ENCODE assay signal across 8 cellular contexts in the genomic region with DNA sequence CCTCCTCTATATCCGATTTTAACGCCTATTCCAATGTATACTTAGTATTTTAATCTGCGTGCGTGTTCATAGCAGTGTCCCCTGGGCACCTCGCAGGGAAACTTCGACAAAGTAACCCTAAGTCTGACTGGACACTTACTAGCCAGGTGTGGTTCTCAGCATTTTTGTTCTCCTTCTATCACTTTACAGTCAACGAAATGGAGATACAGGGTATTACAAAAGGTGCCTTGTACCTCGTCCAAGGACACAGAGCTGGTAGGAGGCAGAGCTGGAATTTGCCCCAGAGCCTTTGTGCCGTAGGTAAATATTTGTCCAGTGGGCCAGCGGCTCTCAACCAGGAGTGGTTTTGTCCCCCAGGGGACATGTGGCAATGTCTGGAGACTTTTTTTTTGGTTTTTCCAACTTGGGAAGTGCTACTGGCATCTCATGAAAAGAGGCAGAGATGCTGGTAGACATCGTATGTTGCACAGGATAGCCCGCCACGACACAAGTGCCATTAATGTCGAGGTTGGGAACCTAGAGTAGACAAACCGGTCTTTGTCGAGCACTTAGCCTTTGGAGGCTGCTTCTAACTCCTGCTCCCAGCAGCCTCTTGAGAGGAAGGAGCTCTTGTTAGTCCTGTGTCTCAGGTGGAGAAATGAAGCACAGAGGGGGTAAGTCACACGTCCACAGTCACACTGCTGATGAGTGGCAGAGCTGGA. TPM values are rescaled to one million over a fixed set of nuclear protein-coding genes. Genes with fewer than 3 reads are reported as not detected.
DNase-seq lines count a peak whose midpoint lies in the region; ATAC-seq and TF ChIP-seq lines count a peak whose summit lies in the region.

No MANE protein-coding gene starts in this region.

- H3K9me3 Mint-ChIP-seq in glutamatergic neuron (ENCODE audit: unreplicated experiment), result peaks cover 11% of the 10 kb centered on the region

- DNase-seq in RWPE2 (ENCODE audit: low spot score) (no peak), glutamatergic neuron (no peak), RPMI8226 (no peak), GM10266 (ENCODE audit: extremely low spot score) (no peak)
- no peak for DNase-seq in stimulated activated CD4-positive, alpha-beta T cell treated with anti-CD3 and anti-CD28 coated beads, Interleukin-4, amount 100 ng/mL, for 24 hours

- H3K4me3 ChIP-seq in HEK293 (ENCODE audit: low read depth, low read length) (peak overlapping the region; percentile 81), RWPE2 (ENCODE audit: severe bottlenecking) (peak overlapping the region; percentile 31), skin epidermis (peak overlapping the region in 6 of 7 experiments; percentile 38 to 67 (median 53))

- POLR2A ChIA-PET in HEK293 (lab: Yijun Ruan, JAX), result interaction anchor here (0.6 to 1.9 kb wide), 3 partner anchors 21 to 1116 kb away, joined by 3 to 26 read pairs (median 4); a partner anchor contains a TSS

- H3K27me3 ChIP-seq in RWPE2 (ENCODE audit: insufficient read depth, poor library complexity, severe bottlenecking), result no peaks in the 10 kb centered on the region

- H3K4me3 Mint-ChIP-seq in glutamatergic neuron (ENCODE audit: unreplicated experiment), result peak overlapping the region; percentile 95

- ATAC-seq in RWPE2 (ENCODE audit: low read depth) (no peak), HG03108 (IDR thresholded peaks at IDR 0.05; ENCODE audit: unreplicated experiment) (no peak)

- H3K36me3 ChIP-seq in HEK293 (ENCODE audit: control insufficient read depth in 2 of 2, insufficient read depth in 1 of 2, low read length in 2 of 2) (peaks cover 4 to 22% of the 10 kb centered on the region in 2 experiments; a peak in 2 of 3 replicates), RWPE2 (ENCODE audit: low read depth) (no peaks in the 10 kb centered on the region)

- peak overlapping the region; percentile 49 for H3K27ac Mint-ChIP-seq in glutamatergic neuron (ENCODE audit: unreplicated experiment)

- H3K36me3 Mint-ChIP-seq in glutamatergic neuron (ENCODE audit: unreplicated experiment), result no peaks in the 10 kb centered on the region

- H3K4me1 Mint-ChIP-seq in glutamatergic neuron (ENCODE audit: low read depth, unreplicated experiment), result peaks cover 18% of the 10 kb centered on the region

- TF ChIP-seq CTCF in HEK293 (tag by site-specific recombination; IDR thresholded peaks at IDR 0.05) (no peak), RWPE2 (IDR thresholded peaks at IDR 0.05; ENCODE audit: poor library complexity, severe bottlenecking) (no peak), glutamatergic neuron (IDR thresholded peaks at IDR 0.05; ENCODE audit: partially characterized antibody, unreplicated experiment) (no peak), GM10266 (IDR thresholded peaks at IDR 0.05; ENCODE audit: control insufficient read depth, insufficient read depth, low read depth, missing control alignments) (no peak)

- H3K4me1 ChIP-seq in HEK293 (ENCODE audit: control insufficient read depth, insufficient read depth, low read length) (peaks cover 12% of the 10 kb centered on the region), RWPE2 (ENCODE audit: insufficient read depth, poor library complexity, severe bottlenecking) (no peaks in the 10 kb centered on the region)

- CTCF ChIA-PET in HEK293 (lab: Yijun Ruan, JAX), result interaction anchor here (1.2 to 2.4 kb wide), 3 partner anchors 13 to 66 kb away, joined by 4 to 8 read pairs (median 6); no protein-coding TSS in a partner anchor

- peaks cover 8% of the 10 kb centered on the region for H3K27me3 Mint-ChIP-seq in glutamatergic neuron (ENCODE audit: unreplicated experiment)

- H3K27ac ChIP-seq in HEK293 (ENCODE audit: extremely low read depth, low read depth, low read length), result peak overlapping the region; percentile 53; the same call in 1 of the 2 replicates
- H3K27ac ChIP-seq in RWPE2 (ENCODE audit: poor library complexity, severe bottlenecking), result peak overlapping the region; percentile 41
- peak overlapping the region in 14 of 21 experiments; percentile 9 to 91 (median 85) for H3K27ac ChIP-seq in skin epidermis

- H3K9me3 ChIP-seq in HEK293 (ENCODE audit: control insufficient read depth, insufficient read depth, low read depth, low read length) (no peaks in the 10 kb centered on the region), RWPE2 (ENCODE audit: severe bottlenecking) (no peaks in the 10 kb centered on the region)

TF ChIP-seq in HEK293, 187 proteins besides CTCF, POLR2A, EP300 and RAD21:
- TF ChIP-seq ZBTB7A (tag by site-specific recombination; IDR thresholded peaks at IDR 0.05; ENCODE audit: low read depth) (no peak), SP2 (tag by site-specific recombination; IDR thresholded peaks at IDR 0.05) (no peak), KLF8 (tag by site-specific recombination; IDR thresholded peaks at IDR 0.05) (no peak), GLIS1 (tag by site-specific recombination; IDR thresholded peaks at IDR 0.05) (no peak), ZNF670 (tag by site-specific recombination; IDR thresholded peaks at IDR 0.05; ENCODE audit: low read depth) (no peak), ZNF629 (tag by site-specific recombination; IDR thresholded peaks at IDR 0.05) (no peak)
- TF ChIP-seq, protein P1, sequence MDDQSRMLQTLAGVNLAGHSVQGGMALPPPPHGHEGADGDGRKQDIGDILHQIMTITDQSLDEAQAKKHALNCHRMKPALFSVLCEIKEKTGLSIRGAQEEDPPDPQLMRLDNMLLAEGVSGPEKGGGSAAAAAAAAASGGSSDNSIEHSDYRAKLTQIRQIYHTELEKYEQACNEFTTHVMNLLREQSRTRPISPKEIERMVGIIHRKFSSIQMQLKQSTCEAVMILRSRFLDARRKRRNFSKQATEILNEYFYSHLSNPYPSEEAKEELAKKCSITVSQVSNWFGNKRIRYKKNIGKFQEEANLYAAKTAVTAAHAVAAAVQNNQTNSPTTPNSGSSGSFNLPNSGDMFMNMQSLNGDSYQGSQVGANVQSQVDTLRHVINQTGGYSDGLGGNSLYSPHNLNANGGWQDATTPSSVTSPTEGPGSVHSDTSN (CRISPR knock-in tag; IDR thresholded peaks at IDR 0.05), result no peak
- TF ChIP-seq, protein P2, sequence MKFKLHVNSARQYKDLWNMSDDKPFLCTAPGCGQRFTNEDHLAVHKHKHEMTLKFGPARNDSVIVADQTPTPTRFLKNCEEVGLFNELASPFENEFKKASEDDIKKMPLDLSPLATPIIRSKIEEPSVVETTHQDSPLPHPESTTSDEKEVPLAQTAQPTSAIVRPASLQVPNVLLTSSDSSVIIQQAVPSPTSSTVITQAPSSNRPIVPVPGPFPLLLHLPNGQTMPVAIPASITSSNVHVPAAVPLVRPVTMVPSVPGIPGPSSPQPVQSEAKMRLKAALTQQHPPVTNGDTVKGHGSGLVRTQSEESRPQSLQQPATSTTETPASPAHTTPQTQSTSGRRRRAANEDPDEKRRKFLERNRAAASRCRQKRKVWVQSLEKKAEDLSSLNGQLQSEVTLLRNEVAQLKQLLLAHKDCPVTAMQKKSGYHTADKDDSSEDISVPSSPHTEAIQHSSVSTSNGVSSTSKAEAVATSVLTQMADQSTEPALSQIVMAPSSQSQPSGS (tag by site-specific recombination; IDR thresholded peaks at IDR 0.05; ENCODE audit: low read depth), result no peak
- TF ChIP-seq, protein P3, sequence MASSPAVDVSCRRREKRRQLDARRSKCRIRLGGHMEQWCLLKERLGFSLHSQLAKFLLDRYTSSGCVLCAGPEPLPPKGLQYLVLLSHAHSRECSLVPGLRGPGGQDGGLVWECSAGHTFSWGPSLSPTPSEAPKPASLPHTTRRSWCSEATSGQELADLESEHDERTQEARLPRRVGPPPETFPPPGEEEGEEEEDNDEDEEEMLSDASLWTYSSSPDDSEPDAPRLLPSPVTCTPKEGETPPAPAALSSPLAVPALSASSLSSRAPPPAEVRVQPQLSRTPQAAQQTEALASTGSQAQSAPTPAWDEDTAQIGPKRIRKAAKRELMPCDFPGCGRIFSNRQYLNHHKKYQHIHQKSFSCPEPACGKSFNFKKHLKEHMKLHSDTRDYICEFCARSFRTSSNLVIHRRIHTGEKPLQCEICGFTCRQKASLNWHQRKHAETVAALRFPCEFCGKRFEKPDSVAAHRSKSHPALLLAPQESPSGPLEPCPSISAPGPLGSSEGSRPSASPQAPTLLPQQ (tag by site-specific recombination; IDR thresholded peaks at IDR 0.05), result no peak

RNA-seq across cellular contexts. Expression of a gene that starts 1.1 kb away (rescaled TPM):
- 56.9 TPM for total RNA-seq in glutamatergic neuron (ENCODE audit: unreplicated experiment)

RNA-seq across cellular contexts. Expression of a gene that starts 21.1 kb away (rescaled TPM):
- 59.7 TPM for total RNA-seq in glutamatergic neuron (ENCODE audit: unreplicated experiment)

RNA-seq across cellular contexts. Expression of a gene that starts 33.6 kb away (rescaled TPM):
- not detected for total RNA-seq in glutamatergic neuron (ENCODE audit: unreplicated experiment)

RNA-seq across cellular contexts. Expression of a gene that starts 55.3 kb away (rescaled TPM):
- not detected for total RNA-seq in glutamatergic neuron (ENCODE audit: unreplicated experiment)

RNA-seq across cellular contexts. Expression of a gene that starts 59.8 kb away (rescaled TPM):
- 0.32 TPM for total RNA-seq in glutamatergic neuron (ENCODE audit: unreplicated experiment)

Comparison
In these comparisons a context has a peak if more than half of its experiments do, and no peak if none do; other contexts are left out.
1. H3K4me3 ChIP-seq: peak in every context shown above with its lines; median percentile 81 in HEK293; 53 in skin epidermis; 31 in RWPE2.